ENCODE assay signal across 11 cellular contexts in the genomic region with DNA sequence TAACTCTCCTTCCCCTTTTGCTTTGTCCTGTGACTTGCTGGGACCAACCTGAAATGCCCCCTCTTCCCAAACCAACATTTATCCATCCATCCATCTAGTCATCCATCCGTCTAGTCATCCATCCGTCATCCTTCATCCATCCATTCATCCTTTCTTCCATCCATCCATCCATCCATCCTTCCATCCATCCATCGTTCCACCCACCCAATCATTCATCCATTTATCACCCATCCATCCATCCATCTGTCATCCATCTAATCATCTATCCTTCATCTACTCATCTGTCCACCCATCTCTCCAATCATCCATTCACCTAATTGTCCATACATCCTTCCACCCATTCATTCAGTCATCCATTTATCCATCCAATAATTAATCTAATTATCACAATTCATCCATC.
"Had no signal": no experiment of that assay in that cellular context is flagged by ENCODE, and none has a peak within 500 bp of the region (broad histone marks: within the 10 kb centered on the region; RNA-seq: fewer than 3 reads in every experiment).

No MANE protein-coding gene starts in this region.

- H2AFZ ChIP-seq: GM23248 had no signal

- H3K4me2 ChIP-seq: KMS-11 had no signal

- H3K4me3 ChIP-seq: GM23248 had no signal

- H3K27ac ChIP-seq: GM23248, HL-60, KMS-11 had no signal

- H3K36me3 Mint-ChIP-seq: IgD-negative memory B cell had no signal

- DNase-seq: GM23248, GOT3, H9, HCEC 1CT, HFFc6, Karpas-422, KBM-7 had no signal

- FAIRE-seq: H54 had no signal

- H3K4me3 Mint-ChIP-seq: H9, HFFc6, IgD-negative memory B cell had no signal

- H3K27ac Mint-ChIP-seq: H9, HFFc6, IgD-negative memory B cell had no signal

- H3K4me1 Mint-ChIP-seq: H9 had no signal

- H3K9ac ChIP-seq: GM23248, KMS-11 had no signal
